Comparison of ENCODE assay signal across 8 cellular contexts in the genomic region with DNA sequence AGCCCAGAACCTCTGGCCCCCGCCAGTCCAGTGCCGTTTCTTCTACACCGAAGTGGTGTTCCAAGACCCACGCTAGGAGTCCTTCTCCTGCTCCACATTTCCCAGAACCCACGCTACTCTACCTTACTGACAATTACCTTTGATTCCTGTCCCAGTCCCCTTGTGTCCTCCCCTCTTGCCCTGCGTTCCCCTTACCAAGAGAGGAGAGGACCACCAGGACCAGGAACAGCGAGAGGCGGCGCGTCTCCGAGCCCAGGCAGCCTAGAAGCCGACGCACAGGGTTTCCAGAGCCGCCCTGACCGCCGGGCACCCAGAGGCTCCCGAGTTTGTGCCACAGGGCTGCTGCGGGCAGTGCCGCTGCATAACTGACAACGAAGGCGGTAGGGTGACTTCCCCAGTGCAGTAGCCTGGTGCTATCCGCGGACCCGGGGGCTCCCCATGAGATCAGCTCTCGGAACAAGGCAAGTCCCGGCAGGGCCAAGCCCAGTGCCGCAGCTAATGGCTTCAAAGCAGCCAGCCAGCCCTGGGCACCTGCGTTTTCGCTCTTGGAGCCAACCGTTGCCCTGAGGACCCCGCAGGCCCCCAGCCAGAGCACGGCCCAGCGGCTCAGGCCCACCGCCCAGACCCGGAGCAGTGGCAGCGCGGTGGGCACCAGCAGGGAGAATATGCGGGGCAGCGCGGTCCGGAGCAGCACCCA. TPM values are rescaled to one million over a fixed set of nuclear protein-coding genes. Genes with fewer than 3 reads are reported as not detected.
DNase-seq lines count a peak whose midpoint lies in the region; ATAC-seq, FAIRE-seq and TF ChIP-seq lines count a peak whose summit lies in the region.

No MANE protein-coding gene starts in this region.

- peaks cover 6 to 18% of the 10 kb centered on the region in 2 donors for H3K4me1 ChIP-seq in small intestine (ENCODE audit: control insufficient read depth in 2 of 2, insufficient read depth in 1 of 2, low read depth in 1 of 2, low read length in 1 of 2)

- H3K27ac ChIP-seq in C4-2B (peak overlapping the region; percentile 54), WERI-Rb-1 (no peak overlapping the region), caudate nucleus (ENCODE audit: low read depth, low read length) (peak overlapping the region; percentile 98), small intestine (ENCODE audit: low read depth in 1 of 2, low read length in 1 of 2) (peak overlapping the region; percentile 97)

- FAIRE-seq in small intestine (lab: Jason Lieb, UNC), result no peak

- TF ChIP-seq CTCF in C4-2B (conservative IDR thresholded peaks at IDR 0.05) (no peak), WERI-Rb-1 (IDR thresholded peaks at IDR 0.05; ENCODE audit: low read depth, low read length) (no peak)

- H3K36me3 ChIP-seq in WERI-Rb-1, result no peaks in the 10 kb centered on the region
- peaks cover 12 to 26% of the 10 kb centered on the region in 2 donors for H3K36me3 ChIP-seq in small intestine (ENCODE audit: control insufficient read depth in 2 of 2, insufficient read depth in 2 of 2, low read length in 2 of 2)

- H3K9me3 ChIP-seq in WERI-Rb-1 (ENCODE audit: severe bottlenecking) (no peaks in the 10 kb centered on the region), small intestine (ENCODE audit: control insufficient read depth, low read depth) (no peaks in the 10 kb centered on the region)

- WGBS in small intestine, 3 donors, result 0 to 1% (median 0%) methylated on average over 35 to 41 of the region's 41 CpGs

- H3K27me3 ChIP-seq in WERI-Rb-1 (ENCODE audit: insufficient read depth, low read depth, severe bottlenecking), result peaks cover 48% of the 10 kb centered on the region
- no peaks in the 10 kb centered on the region for H3K27me3 ChIP-seq in small intestine (ENCODE audit: control insufficient read depth in 2 of 2, insufficient read depth in 2 of 2, low read length in 2 of 2)

- DNase-seq in WERI-Rb-1 (peak; percentile 48), caudate nucleus (lab: John Stamatoyannopoulos, UW) (peak in 29 of 61 donors; percentile 18 to 75 (median 53)), inferior parietal cortex (ENCODE audit: extremely low spot score) (peak; percentile 51), small intestine (peak; percentile 46), mesenteric fat pad (ENCODE audit: low spot score) (no peak)

- H3K4me3 ChIP-seq in WERI-Rb-1 (ENCODE audit: low read depth, low read length), result peak overlapping the region; percentile 75
- peak overlapping the region; percentile 93 to 100 for H3K4me3 ChIP-seq in small intestine (ENCODE audit: low read depth in 1 of 2, low read length in 2 of 2)

- ATAC-seq in GM19372 (IDR thresholded peaks at IDR 0.05; ENCODE audit: low read depth, unreplicated experiment) (peak; percentile 5), HG03565 (IDR thresholded peaks at IDR 0.05; ENCODE audit: unreplicated experiment) (peak; percentile 17)

RNA-seq across cellular contexts. Expression of gene TAP1, which starts 0.5 kb away (rescaled TPM):
- 100 to 1,000 TPM in 2 of 3 donors, 10 to 100 TPM in 1; 70.2 to 157 (median 114) TPM for polyA plus RNA-seq in small intestine
- total RNA-seq in mesenteric fat pad, result 41.6 TPM

RNA-seq across cellular contexts. Expression of gene PSMB9, which starts 1.0 kb away (rescaled TPM):
- 100 to 1,000 TPM; 201 to 224 (median 221) TPM for polyA plus RNA-seq in small intestine
- total RNA-seq in mesenteric fat pad, result 28.9 TPM

RNA-seq across cellular contexts. Expression of gene PSMB8, which starts 9.1 kb away (rescaled TPM):
- polyA plus RNA-seq in small intestine, result 100 to 1,000 TPM; 271 to 329 (median 315) TPM
- 46.4 TPM for total RNA-seq in mesenteric fat pad

RNA-seq across cellular contexts. Expression of gene TAP2, which starts 14.5 kb away (rescaled TPM):
- polyA plus RNA-seq in small intestine, result 10 to 100 TPM; 18.1 to 51.5 (median 23.5) TPM
- 45.8 TPM for total RNA-seq in mesenteric fat pad

RNA-seq across cellular contexts. Expression of gene HLA-DOB, which starts 36.2 kb away (rescaled TPM):
- 1 to 10 TPM in 2 of 3 donors, not detected in 1; 2.7 to 4.6 TPM for polyA plus RNA-seq in small intestine
- total RNA-seq in mesenteric fat pad, result not detected
